ENCODE assay signal across 8 cellular contexts in genomic region chr1:163174524-163175437, GRCh38. TPM values are rescaled to one million over a fixed set of nuclear protein-coding genes. Genes with fewer than 3 reads are reported as not detected.
DNase-seq lines count a peak whose midpoint lies in the region; FAIRE-seq and TF ChIP-seq lines count a peak whose summit lies in the region.

No MANE protein-coding gene starts in this region.

- H3K27ac Mint-ChIP-seq in CD14-positive monocyte = no peak overlapping the region

- TF ChIP-seq EP300 in H1 (IDR thresholded peaks at IDR 0.05; ENCODE audit: borderline replicate concordance in 1 of 2, low read depth in 2 of 2, low read length in 2 of 2) = no peak

- H3K9ac ChIP-seq in H1 (replicated peaks in 1 of 4; ENCODE audit: extremely low read depth in 1 of 4, low read depth in 3 of 4, low read length in 3 of 4) (no peak overlapping the region), mesendoderm (ENCODE audit: low read length) (no peak overlapping the region)

- H3K27me3 Mint-ChIP-seq in CD14-positive monocyte (ENCODE audit: low read depth in 3 of 3) = peaks cover 0 to 2% (median 2%) of the 10 kb centered on the region in 3 donors

- H3K27ac ChIP-seq in WERI-Rb-1 (no peak overlapping the region), H1 (ENCODE audit: low read depth, low read length) (no peak overlapping the region), mesendoderm (ENCODE audit: low read depth, low read length) (no peak overlapping the region)

- H3K36me3 Mint-ChIP-seq in CD14-positive monocyte = no peaks in the 10 kb centered on the region

- H3K4me1 Mint-ChIP-seq in CD14-positive monocyte = peaks cover 2% of the 10 kb centered on the region

- CTCF ChIA-PET in H1 (lab: Charles Lee; ENCODE audit: partially characterized antibody) = interaction anchor here (0.7 to 4.4 kb wide), 30 partner anchors 9 to 331 kb away, joined by 3 to 32 read pairs (median 4); partner anchors contain the start of gene RGS4

- no peaks in the 10 kb centered on the region for H3K79me2 ChIP-seq in H1 (ENCODE audit: control insufficient read depth in 1 of 2, insufficient read depth in 2 of 2, low read length in 2 of 2)
- no peaks in the 10 kb centered on the region for H3K79me2 ChIP-seq in mesendoderm (ENCODE audit: control insufficient read depth, insufficient read depth, low read length)

- H3K56ac ChIP-seq in H1 (replicated peaks; ENCODE audit: insufficient read length, low read depth, low read length) (no peak overlapping the region), mesendoderm (ENCODE audit: low read length) (no peak overlapping the region)

- H4K5ac ChIP-seq in H1 (ENCODE audit: insufficient read length, low read depth, low read length) (no peak overlapping the region), mesendoderm (ENCODE audit: low read length) (no peak overlapping the region)

- no peak overlapping the region for H4K91ac ChIP-seq in H1 (replicated peaks; ENCODE audit: insufficient read length, low read length)

- POLR2A ChIA-PET in H1 (lab: Charles Lee; ENCODE audit: partially characterized antibody) = interaction anchor here (1.3 kb wide), 1 partner anchor 28 kb away, joined by 3 read pairs; the partner anchor contains the start of gene RGS5

- H3K4me3 Mint-ChIP-seq in CD14-positive monocyte = peak overlapping the region in 1 of 2 donors; percentile 1

- H3K18ac ChIP-seq in H1 (ENCODE audit: extremely low read depth, low read length) (no peak overlapping the region; the same call in 1 of the 2 replicates), mesendoderm (ENCODE audit: low read length) (peak overlapping the region; percentile 40)

- DNase-seq in CD14-positive monocyte (ENCODE audit: low spot score) (no peak), H54 (ENCODE audit: insufficient read length, low spot score) (no peak), NCI-H2196 (lab: John Stamatoyannopoulos, UW; ENCODE audit: unreplicated experiment) (peak; percentile 74), WERI-Rb-1 (peak; percentile 91), H1 (ENCODE audit: low read depth in 1 of 2, low spot score in 2 of 2) (peak; percentile 19 to 77), mesendoderm (peak; percentile 71), stromal cell of bone marrow (ENCODE audit: low read depth) (peak; percentile 53)
- DNase-seq in stimulated activated naive CD4-positive, alpha-beta T cell treated with Interleukin-2 at 50 U/mL for 16 hours (lab: John Stamatoyannopoulos, UW) = no peak

- H3K27me3 ChIP-seq in WERI-Rb-1 (ENCODE audit: insufficient read depth, low read depth, severe bottlenecking) = no peaks in the 10 kb centered on the region
- no peaks in the 10 kb centered on the region for H3K27me3 ChIP-seq in H1 (replicated peaks in 1 of 4; ENCODE audit: control insufficient read depth in 3 of 4, extremely low read depth in 1 of 4, insufficient read depth in 3 of 4, low read length in 3 of 4)
- H3K27me3 ChIP-seq in mesendoderm (ENCODE audit: insufficient read depth, low read length, poor library complexity) = no peaks in the 10 kb centered on the region

- intact Hi-C loops in CD14-positive monocyte (cut with micrococcal nuclease) = loop anchor here (1.0 to 2.0 kb wide), 2 partner anchors 296 kb away; no protein-coding TSS in a partner anchor

- H3K36me3 ChIP-seq in WERI-Rb-1 (no peaks in the 10 kb centered on the region), H1 (ENCODE audit: control insufficient read depth in 2 of 4, insufficient read depth in 4 of 4, low read length in 3 of 4) (no peaks in the 10 kb centered on the region), mesendoderm (ENCODE audit: control insufficient read depth, insufficient read depth, low read length) (no peaks in the 10 kb centered on the region)

- no peak overlapping the region for H2BK15ac ChIP-seq in H1 (ENCODE audit: low read length)
- no peak overlapping the region for H2BK15ac ChIP-seq in mesendoderm (replicated peaks; ENCODE audit: low read depth)

- no peaks in the 10 kb centered on the region for H4K20me1 ChIP-seq in H1 (replicated peaks in 1 of 2; ENCODE audit: control insufficient read depth in 1 of 2, insufficient read depth in 2 of 2, low read length in 2 of 2)

- H3K23ac ChIP-seq in H1 (ENCODE audit: insufficient read length) = no peak overlapping the region
- H3K23ac ChIP-seq in mesendoderm (ENCODE audit: low read length) = no peak overlapping the region

- H2BK20ac ChIP-seq in H1 (ENCODE audit: low read length) = no peak overlapping the region

- H4K8ac ChIP-seq in H1 (ENCODE audit: extremely low read depth, insufficient read depth, low read length) (no peak overlapping the region), mesendoderm (ENCODE audit: low read depth, low read length) (no peak overlapping the region)

- H3K4me1 ChIP-seq in H1 (replicated peaks in 1 of 4; ENCODE audit: control insufficient read depth in 3 of 4, insufficient read depth in 4 of 4, low read length in 3 of 4) (no peaks in the 10 kb centered on the region; a peak in 1 of 7 replicates), mesendoderm (ENCODE audit: control insufficient read depth, low read depth, low read length) (no peaks in the 10 kb centered on the region)

- WGBS in H1 (ENCODE audit: extremely low coverage in 1 of 2, insufficient coverage in 1 of 2, insufficient read length in 1 of 2, insufficient replicate concordance in 2 of 2, low coverage in 1 of 2, low lambda C conversion rate in 2 of 2, missing lambda C conversion rate in 1 of 2), 2 experiments = 68% methylated on average over 18 of the region's 18 CpGs; no CpG with 5 or more reads in 1 of the 2 experiments
- WGBS in mesendoderm (ENCODE audit: extremely low coverage, insufficient coverage, low lambda C conversion rate) = no CpG with 5 or more reads among the region's 18 CpGs

- H2BK5ac ChIP-seq in H1 (ENCODE audit: low read depth, low read length) = no peak overlapping the region
- no peak overlapping the region for H2BK5ac ChIP-seq in mesendoderm (ENCODE audit: low read length)

- H2BK120ac ChIP-seq in H1 (replicated peaks; ENCODE audit: low read depth, low read length) (no peak overlapping the region), mesendoderm (ENCODE audit: low read depth, low read length) (no peak overlapping the region)

- TF ChIP-seq CTCF in CD14-positive monocyte (IDR thresholded peaks at IDR 0.05) (peak; percentile 80), WERI-Rb-1 (IDR thresholded peaks at IDR 0.05; ENCODE audit: low read depth, low read length) (peak; percentile 92), H1 (IDR thresholded peaks at IDR 0.05; ENCODE audit: control extremely low read depth in 1 of 3, insufficient read depth in 1 of 3, low read depth in 1 of 3, low read length in 3 of 3) (peak; percentile 64 to 78 (median 72))

- no peak overlapping the region for H3K14ac ChIP-seq in H1 (ENCODE audit: insufficient read length)

- H2AK5ac ChIP-seq in H1 (ENCODE audit: low read depth, low read length) (no peak overlapping the region), mesendoderm (ENCODE audit: low read length) (no peak overlapping the region)

- TF ChIP-seq RAD21 in H1 (IDR thresholded peaks at IDR 0.05 in 1 of 2, conservative IDR thresholded peaks at IDR 0.05 in 1 of 2; ENCODE audit: low read depth in 2 of 2, low read length in 2 of 2) = peak; percentile 74 to 76

- no peaks in the 10 kb centered on the region for H3K9me3 ChIP-seq in WERI-Rb-1 (ENCODE audit: severe bottlenecking)
- no peaks in the 10 kb centered on the region for H3K9me3 ChIP-seq in H1 (ENCODE audit: insufficient read depth in 2 of 2, low read depth in 1 of 2, low read length in 1 of 2)

- no peaks in the 10 kb centered on the region for H3K9me3 Mint-ChIP-seq in CD14-positive monocyte

- no peaks in the 10 kb centered on the region for H3K23me2 ChIP-seq in H1 (ENCODE audit: low read depth, low read length)

- H3K4me3 ChIP-seq in WERI-Rb-1 (ENCODE audit: low read depth, low read length) (peak overlapping the region; percentile 29), H1 (ENCODE audit: extremely low read depth in 1 of 4, insufficient read depth in 2 of 4, low read depth in 3 of 4, low read length in 4 of 4) (no peak overlapping the region), mesendoderm (ENCODE audit: low read length) (no peak overlapping the region)

- peak; percentile 81 for FAIRE-seq in H54 (lab: Jason Lieb, UNC)
- peak; percentile 78 for FAIRE-seq in H1 (lab: Jason Lieb, UNC)

- H2AFZ ChIP-seq in H1 (ENCODE audit: low read length) = peak overlapping the region; percentile 47

- H3K79me1 ChIP-seq in H1 (ENCODE audit: low read depth, low read length) (no peaks in the 10 kb centered on the region), mesendoderm (ENCODE audit: low read length) (no peaks in the 10 kb centered on the region)

- no peak overlapping the region for H3K4ac ChIP-seq in H1 (replicated peaks; ENCODE audit: insufficient read length, low read depth, low read length)
- peak overlapping the region; percentile 24 for H3K4ac ChIP-seq in mesendoderm (ENCODE audit: low read depth, low read length)

- H2BK12ac ChIP-seq in H1 (ENCODE audit: low read depth, low read length) = no peak overlapping the region

- H3K4me2 ChIP-seq in H1 (ENCODE audit: insufficient read depth in 1 of 2, low read depth in 2 of 2, low read length in 2 of 2) (no peak overlapping the region), mesendoderm (ENCODE audit: low read length) (no peak overlapping the region)

- TF ChIP-seq POLR2A in H54 (IDR thresholded peaks at IDR 0.05; ENCODE audit: low read depth, low read length) = no peak
- TF ChIP-seq POLR2A in H1 (IDR thresholded peaks at IDR 0.05; ENCODE audit: control extremely low read depth in 1 of 2, low read depth in 2 of 2, low read length in 2 of 2) = no peak

TF ChIP-seq in H1, 55 proteins besides CTCF, POLR2A, EP300 and RAD21 (continues in another document):
- no peak for TF ChIP-seq ZNF274 (IDR thresholded peaks at IDR 0.05; ENCODE audit: borderline replicate concordance, extremely low read depth, low read length)

RNA-seq across cellular contexts. Expression of gene RGS5, which starts 27.9 kb away (rescaled TPM):
- not detected for polyA plus RNA-seq in CD14-positive monocyte
- 96.3 and 103 TPM in 2 replicates for total RNA-seq in H1 (2021; fragmentation: NEBNext Ultra II Directional; extraction: Animal tissue kit (Norgen Biotek cat#: 25700))
- 53.3 and 75.5 TPM in 2 replicates for polyA plus RNA-seq in H1 (2011; rRNA removed)
- polyA plus RNA-seq in H1 (2011; cell fraction: cytosol; rRNA removed) = 63.3 TPM
- 34.7 TPM for polyA plus RNA-seq in H1 (2011; cell fraction: nucleus; rRNA removed)
- 54.0 to 98.1 TPM (median 75.5 TPM) in 4 replicates for polyA plus RNA-seq in H1 (2012, experiment 1 of 2)
- 6.8 TPM for polyA plus RNA-seq in H1 (2012, experiment 2 of 2)
- polyA plus RNA-seq in H1 (2013, experiment 1 of 2) = 47.7 TPM
- 51.0 TPM for polyA plus RNA-seq in H1 (2013, experiment 2 of 2)
- 108 and 153 TPM in 2 replicates for polyA minus RNA-seq in H1 (2011; rRNA and poly(A)+ RNA removed)
- 32.1 TPM for polyA minus RNA-seq in H1 (2011; cell fraction: cytosol; rRNA and poly(A)+ RNA removed)
- polyA minus RNA-seq in H1 (2011; cell fraction: nucleus; rRNA and poly(A)+ RNA removed) = 52.7 TPM
- polyA plus RNA-seq in mesendoderm (2013, experiment 1 of 2) = 82.0 TPM
- 76.3 TPM for polyA plus RNA-seq in mesendoderm (2013, experiment 2 of 2)

Comparison
In these comparisons a context has a peak if more than half of its experiments do, and no peak if none do; other contexts are left out.
1. DNase-seq: peak in NCI-H2196 (single experiment), WERI-Rb-1 (single experiment), H1 (2 of 2), mesendoderm (single experiment) and stromal cell of bone marrow (single experiment); none in CD14-positive monocyte (single experiment), H54 (single experiment) and stimulated activated naive CD4-positive, alpha-beta T cell treated with Interleukin-2 at 50 U/mL for 16 hours (single experiment).
2. RNA of gene RGS5, which starts 27.9 kb away (polyA plus RNA-seq): 6.8 to 98.1 TPM in H1; not detected in CD14-positive monocyte; every median in the first group is over 4 times any median in the second.
3. Peak in every context shown above with its lines, with median percentiles within 50 percentile points of each other: CTCF ChIP-seq.